In the genomic region with DNA sequence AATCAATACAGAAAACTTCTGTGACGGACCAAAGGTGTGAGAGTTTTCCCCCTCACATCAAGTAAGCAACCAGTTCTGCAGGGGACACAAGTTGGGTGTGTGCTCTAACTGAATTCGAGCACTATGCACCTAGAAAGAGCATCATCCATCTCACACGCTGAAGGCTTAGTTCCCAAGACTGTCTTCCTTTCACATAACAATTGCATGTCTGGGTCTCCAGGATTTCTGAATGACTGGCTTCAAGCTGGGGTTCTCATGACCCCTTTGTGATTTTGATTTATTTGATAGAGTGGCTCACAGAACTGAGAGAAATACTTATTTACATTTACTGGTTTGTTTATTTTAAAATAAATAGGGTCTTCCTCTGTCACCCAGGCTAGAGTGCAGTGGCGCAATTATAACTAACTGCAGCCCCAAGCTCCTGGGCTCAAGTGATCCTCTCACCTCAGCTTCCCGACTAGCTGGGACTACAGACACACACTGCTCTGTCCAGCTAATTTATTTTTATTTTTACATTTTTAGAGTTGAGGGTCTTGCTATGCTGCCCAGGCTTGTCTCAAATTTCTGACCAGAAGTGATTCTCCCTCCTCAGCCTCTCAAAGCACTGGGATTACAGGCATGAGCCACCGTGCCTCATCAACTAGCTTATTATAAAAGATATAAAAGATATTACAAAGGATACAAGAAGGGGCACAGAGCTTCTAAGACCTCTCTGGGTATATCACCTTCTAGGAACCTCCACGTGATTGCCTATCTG, we compare ENCODE assay signal across 33 cellular contexts.
"Had no signal": no experiment of that assay in that cellular context is flagged by ENCODE, and none has a peak within 500 bp of the region (broad histone marks: within the 10 kb centered on the region; RNA-seq: fewer than 3 reads in every experiment).

No MANE protein-coding gene starts in this region.

- H3K4me3 Mint-ChIP-seq: activated CD4-positive, alpha-beta T cell treated with anti-CD3 and anti-CD28 coated beads, Interleukin-2, amount 10 ng/mL, durations not matched to agents 24 days and 14 days; activated CD8-positive, alpha-beta T cell treated with anti-CD3 and anti-CD28 coated beads for 36 hours; activated naive CD4-positive, alpha-beta T cell treated with anti-CD3 and anti-CD28 coated beads, Interleukin-2, amount 50 U/mL, for 24 hours; activated naive CD8-positive, alpha-beta T cell treated with anti-CD3 and anti-CD28 coated beads, Interleukin-2, amount 10 ng/mL, durations not matched to agents 7 days and 5 days; central memory CD8-positive, alpha-beta T cell had no signal

- H3K4me1 Mint-ChIP-seq: activated CD4-positive, alpha-beta T cell treated with anti-CD3 and anti-CD28 coated beads, Interleukin-2, amount 10 ng/mL, durations not matched to agents 24 days and 14 days; activated naive CD4-positive, alpha-beta T cell treated with anti-CD3 and anti-CD28 coated beads, Interleukin-2, amount 50 U/mL, for 24 hours; activated naive CD8-positive, alpha-beta T cell treated with anti-CD3 and anti-CD28 coated beads, Interleukin-2, amount 10 ng/mL, durations not matched to agents 7 days and 5 days; central memory CD8-positive, alpha-beta T cell had no signal

- H3K27ac Mint-ChIP-seq: activated CD4-positive, alpha-beta T cell treated with anti-CD3 and anti-CD28 coated beads, Interleukin-2, amount 10 ng/mL, durations not matched to agents 24 days and 14 days; activated CD8-positive, alpha-beta T cell treated with anti-CD3 and anti-CD28 coated beads for 36 hours; activated naive CD4-positive, alpha-beta T cell treated with anti-CD3 and anti-CD28 coated beads, Interleukin-2, amount 50 U/mL, for 24 hours; activated naive CD8-positive, alpha-beta T cell treated with anti-CD3 and anti-CD28 coated beads, Interleukin-2, amount 10 ng/mL, durations not matched to agents 7 days and 5 days; activated T-helper 2 cell treated with anti-CD3 and anti-CD28 coated beads, Interferon-gamma antibody, Interleukin-2, Interleukin-4, amounts not matched to agents 10 μg/mL and 5 μg/mL and 100 μg/mL, durations not matched to agents 14 hours and 24 hours and 36 hours had no signal

- H3K27me3 ChIP-seq: ascending aorta, cardiac muscle cell had no signal

- H3K4me1 ChIP-seq: ascending aorta had no signal

- H3K36me3 Mint-ChIP-seq: activated naive CD4-positive, alpha-beta T cell treated with anti-CD3 and anti-CD28 coated beads, Interleukin-2, amount 50 U/mL, for 24 hours; activated naive CD8-positive, alpha-beta T cell treated with anti-CD3 and anti-CD28 coated beads, Interleukin-2, amount 10 ng/mL, durations not matched to agents 7 days and 5 days had no signal

- DNase-seq: activated CD4-positive, alpha-beta T cell treated with anti-CD3 and anti-CD28 coated beads, Interleukin-2, amount 10 ng/mL, durations not matched to agents 24 days and 14 days; activated CD4-positive, alpha-beta T cell treated with anti-CD3 and anti-CD28 coated beads, Interleukin-2, amount 50 U/mL, for 4 hours; activated CD4-positive, CD25-positive, alpha-beta regulatory T cell; activated CD8-positive, alpha-beta T cell treated with anti-CD3 and anti-CD28 coated beads for 36 hours; activated gamma-delta T cell; activated naive CD4-positive, alpha-beta T cell treated with Interleukin-2 at 50 U/mL for 16 hours; activated naive CD8-positive, alpha-beta T cell treated with anti-CD3 and anti-CD28 coated beads, Interleukin-2, amount 10 ng/mL, durations not matched to agents 7 days and 5 days; activated T-cell treated with anti-CD3 and anti-CD28 coated beads, Interleukin-2, amount 50 U/mL, for 1 hour; amygdala; Karpas-422; KBM-7; NCI-H1105; NCI-H1417 treated with DMSO at 0.1 percent for 48 hours; NCI-H187 treated with DMSO at 0.1 percent for 48 hours; NCI-H2081; NCI-H510A; NCI-H526; NCI-H748 treated with DMSO at 0.1 percent for 48 hours; NK-92 treated with Interleukin-12 subunit alpha and Interleukin-12 subunit beta, amount 100 ng/mL, for 24 hours; PC-9; SIG-M5; SW 1271; T-helper 1 cell; T-helper 2 cell; T-helper 9 cell had no signal

- ATAC-seq: activated CD8-positive, alpha-beta T cell treated with anti-CD3 and anti-CD28 coated beads for 36 hours; Right ventricle myocardium inferior had no signal

- H3K9me3 Mint-ChIP-seq: activated naive CD4-positive, alpha-beta T cell treated with anti-CD3 and anti-CD28 coated beads, Interleukin-2, amount 50 U/mL, for 24 hours had no signal

- H3K36me3 ChIP-seq: ascending aorta, cardiac muscle cell had no signal

- H3K4me3 ChIP-seq: ascending aorta, cardiac muscle cell, PC-9 had no signal

- H3K27ac ChIP-seq: ascending aorta, cardiac muscle cell, PC-9, RWPE1, VCaP had no signal

- H3K9me3 ChIP-seq: ascending aorta had no signal

- H3K4me2 ChIP-seq: PC-9 had no signal

- H3K27me3 Mint-ChIP-seq: activated CD4-positive, alpha-beta T cell treated with anti-CD3 and anti-CD28 coated beads, Interleukin-2, amount 10 ng/mL, durations not matched to agents 24 days and 14 days; activated CD8-positive, alpha-beta T cell treated with anti-CD3 and anti-CD28 coated beads for 36 hours; activated naive CD4-positive, alpha-beta T cell treated with anti-CD3 and anti-CD28 coated beads, Interleukin-2, amount 50 U/mL, for 24 hours; activated naive CD8-positive, alpha-beta T cell treated with anti-CD3 and anti-CD28 coated beads, Interleukin-2, amount 10 ng/mL, durations not matched to agents 7 days and 5 days; central memory CD8-positive, alpha-beta T cell had no signal
